Comparison of ENCODE assay signal across 28 cellular contexts in genomic region chr12:1880153-1880845, GRCh38. TPM values are rescaled to one million over a fixed set of nuclear protein-coding genes. Genes with fewer than 3 reads are reported as not detected.
"Had no signal": no experiment of that assay in that cellular context is flagged by ENCODE, and none has a peak within 500 bp of the region (broad histone marks: within the 10 kb centered on the region; RNA-seq: fewer than 3 reads in every experiment).

No MANE protein-coding gene starts in this region.

- H3K27me3 ChIP-seq: body of pancreas, gastrocnemius medialis, tibial nerve had no signal

- DNase-seq: activated CD4-positive, alpha-beta T cell treated with anti-CD3 and anti-CD28 coated beads, Interleukin-2, amount 50 U/mL, for 4 hours; activated gamma-delta T cell treated with Interleukin-2 at 50 U/mL for 16 hours; activated naive CD8-positive, alpha-beta T cell treated with anti-CD3 and anti-CD28 coated beads for 36 hours; activated T-cell treated with anti-CD3 and anti-CD28 coated beads, Interleukin-2, amount 50 U/mL, for 72 hours; amygdala; body of pancreas; effector memory CD8-positive, alpha-beta T cell; gastrocnemius medialis; left ventricle myocardium superior; stimulated activated CD4-positive, alpha-beta T cell treated with anti-CD3 and anti-CD28 coated beads, Interleukin-15, amount 100 ng/mL, for 24 hours; stimulated activated CD4-positive, alpha-beta T cell treated with anti-CD3 and anti-CD28 coated beads, Interleukin-4, amount 100 ng/mL, for 1 hour; stimulated activated naive B cell treated with anti-CD40 and anti-IgM and Interleukin-4, amounts not matched to agents 10 μg/mL and 1 μg/mL and 100 μg/mL, for 72 hours; T-helper 1 cell; T1000 had no signal

- H3K27ac Mint-ChIP-seq: activated naive CD8-positive, alpha-beta T cell treated with anti-CD3 and anti-CD28 coated beads for 36 hours; activated T-cell treated with anti-CD3 and anti-CD28 coated beads, Interleukin-2, amount 50 U/mL, for 72 hours; dendritic cell treated with granulocyte-macrophage colony-stimulating factor and Interleukin-4, amounts not matched to agents 40 ng/mL and 50 ng/mL, for 4 days; effector memory CD8-positive, alpha-beta T cell; memory B cell; naive thymus-derived CD8-positive, alpha-beta T cell; progenitor cell of endocrine pancreas; stimulated activated naive B cell treated with anti-CD40 and anti-IgM and Interleukin-4, amounts not matched to agents 10 μg/mL and 1 μg/mL and 100 μg/mL, for 72 hours had no signal

- H3K9me3 ChIP-seq: body of pancreas, gastrocnemius medialis, neutrophil, tibial nerve had no signal

- H3K27me3 Mint-ChIP-seq: activated naive CD8-positive, alpha-beta T cell treated with anti-CD3 and anti-CD28 coated beads for 36 hours; dendritic cell treated with granulocyte-macrophage colony-stimulating factor and Interleukin-4, amounts not matched to agents 40 ng/mL and 50 ng/mL, for 4 days had no signal

- H3K4me1 Mint-ChIP-seq: activated naive CD8-positive, alpha-beta T cell treated with anti-CD3 and anti-CD28 coated beads for 36 hours; central memory CD8-positive, alpha-beta T cell; memory B cell; naive thymus-derived CD8-positive, alpha-beta T cell; stimulated activated naive B cell treated with anti-CD40 and anti-IgM and Interleukin-4, amounts not matched to agents 10 μg/mL and 1 μg/mL and 100 μg/mL, for 72 hours had no signal

- H3K4me3 Mint-ChIP-seq: activated naive CD8-positive, alpha-beta T cell treated with anti-CD3 and anti-CD28 coated beads for 36 hours; activated T-cell treated with anti-CD3 and anti-CD28 coated beads, Interleukin-2, amount 50 U/mL, for 72 hours; central memory CD8-positive, alpha-beta T cell; dendritic cell treated with granulocyte-macrophage colony-stimulating factor and Interleukin-4, amounts not matched to agents 40 ng/mL and 50 ng/mL, for 4 days; effector memory CD8-positive, alpha-beta T cell; memory B cell; naive thymus-derived CD8-positive, alpha-beta T cell; stimulated activated naive B cell treated with anti-CD40 and anti-IgM and Interleukin-4, amounts not matched to agents 10 μg/mL and 1 μg/mL and 100 μg/mL, for 72 hours had no signal

- H3K9me3 Mint-ChIP-seq: activated naive CD8-positive, alpha-beta T cell treated with anti-CD3 and anti-CD28 coated beads for 36 hours; activated T-cell treated with anti-CD3 and anti-CD28 coated beads, Interleukin-2, amount 50 U/mL, for 72 hours; central memory CD8-positive, alpha-beta T cell; dendritic cell treated with granulocyte-macrophage colony-stimulating factor and Interleukin-4, amounts not matched to agents 40 ng/mL and 50 ng/mL, for 4 days; effector memory CD8-positive, alpha-beta T cell; memory B cell; naive thymus-derived CD8-positive, alpha-beta T cell; stimulated activated naive B cell treated with anti-CD40 and anti-IgM and Interleukin-4, amounts not matched to agents 10 μg/mL and 1 μg/mL and 100 μg/mL, for 72 hours had no signal

- H3K27ac ChIP-seq: body of pancreas, epithelial cell of prostate, gastrocnemius medialis, neutrophil, skin epidermis, tibial nerve had no signal

- H3K36me3 ChIP-seq: gastrocnemius medialis, neutrophil, tibial nerve had no signal

- H3K4me1 ChIP-seq: body of pancreas, gastrocnemius medialis, tibial nerve had no signal

- ATAC-seq: activated CD4-positive, CD25-positive, alpha-beta regulatory T cell treated with anti-CD3 and anti-CD28 coated beads, Interleukin-2, amount 50 U/mL, for 24 hours; activated T-cell treated with anti-CD3 and anti-CD28 coated beads, Interleukin-2, amount 50 U/mL, for 72 hours; body of pancreas; effector memory CD8-positive, alpha-beta T cell; gastrocnemius medialis; left ventricle myocardium superior; naive thymus-derived CD8-positive, alpha-beta T cell; right cardiac atrium; stimulated activated naive B cell treated with anti-CD40 and anti-IgM and Interleukin-4, amounts not matched to agents 10 μg/mL and 1 μg/mL and 100 μg/mL, for 72 hours had no signal

- H3K4me3 ChIP-seq: body of pancreas, gastrocnemius medialis, skin epidermis, tibial nerve had no signal

- H3K36me3 Mint-ChIP-seq: activated naive CD8-positive, alpha-beta T cell treated with anti-CD3 and anti-CD28 coated beads for 36 hours; memory B cell; naive thymus-derived CD8-positive, alpha-beta T cell; stimulated activated naive B cell treated with anti-CD40 and anti-IgM and Interleukin-4, amounts not matched to agents 10 μg/mL and 1 μg/mL and 100 μg/mL, for 72 hours had no signal

RNA-seq across cellular contexts. Expression of gene LRTM2, which starts 59.9 kb away (rescaled TPM):
- total RNA-seq: activated naive CD8-positive, alpha-beta T cell treated with anti-CD3 and anti-CD28 coated beads for 36 hours; body of pancreas; gastrocnemius medialis; kidney epithelial cell; left ventricle myocardium superior; mucosa of gallbladder; right cardiac atrium; subcutaneous adipose tissue; tibial nerve had no signal
